Comparison of ENCODE assay signal across 22 cellular contexts in genomic region chr2:54000524-54000923, GRCh38. TPM values are rescaled to one million over a fixed set of nuclear protein-coding genes. Genes with fewer than 3 reads are reported as not detected.
DNase-seq lines count a peak whose midpoint lies in the region; ATAC-seq, FAIRE-seq and TF ChIP-seq lines count a peak whose summit lies in the region.
"Had no signal": no experiment of that assay in that cellular context is flagged by ENCODE, and none has a peak within 500 bp of the region (broad histone marks: within the 10 kb centered on the region; RNA-seq: fewer than 3 reads in every experiment).

No MANE protein-coding gene starts in this region.

- TF ChIP-seq EP300 in K562 (IDR thresholded peaks at IDR 0.05; ENCODE audit: low read length): no peak

- H3K9me1 ChIP-seq in K562 (ENCODE audit: control insufficient read depth, insufficient read depth, low read length): no peaks in the 10 kb centered on the region

- CTCF ChIA-PET in K562 (lab: Yijun Ruan, JAX; ENCODE audit: low intra/inter-chr PET ratio): no interaction called here

- TF ChIP-seq POLR2A in K562 (conservative IDR thresholded peaks at IDR 0.05) (no peak), heart left ventricle (IDR thresholded peaks at IDR 0.05) (no peak)

- H3K4me1 ChIP-seq in K562 (replicated peaks in 1 of 2; ENCODE audit: control insufficient read depth in 2 of 2, insufficient read depth in 2 of 2, low read length in 2 of 2): peaks cover 0 to 10% of the 10 kb centered on the region in 2 experiments; a peak in 3 of 5 replicates
- peaks cover 0 to 20% (median 5%) of the 10 kb centered on the region in 12 donors for H3K4me1 ChIP-seq in heart left ventricle
- peaks cover 11% of the 10 kb centered on the region for H3K4me1 ChIP-seq in Karpas-422 (ENCODE audit: low read length)
- H3K4me1 ChIP-seq: neural progenitor cell, transverse colon had no signal

- TF ChIP-seq RAD21 in K562 (CRISPR knock-in tag; conservative IDR thresholded peaks at IDR 0.05 in 1 of 2, IDR thresholded peaks at IDR 0.05 in 1 of 2): no peak

- peak; percentile 64 for ATAC-seq in Right ventricle myocardium inferior
- ATAC-seq in K562: peak; percentile 27; the same call in 1 of the 3 replicates
- peak; percentile 79 to 92 (median 90) for ATAC-seq in heart left ventricle
- no peak for ATAC-seq in GM19023 (IDR thresholded peaks at IDR 0.05; ENCODE audit: unreplicated experiment)
- ATAC-seq: effector memory CD8-positive, alpha-beta T cell had no signal

- H3K27me3 ChIP-seq in K562 (ENCODE audit: control insufficient read depth in 2 of 2, insufficient read depth in 2 of 2, low read length in 2 of 2) (no peaks in the 10 kb centered on the region), heart left ventricle (no peaks in the 10 kb centered on the region), Karpas-422 (ENCODE audit: low read length) (no peaks in the 10 kb centered on the region)
- H3K27me3 ChIP-seq: esophagus muscularis mucosa, neural progenitor cell, transverse colon had no signal

- H3K27ac ChIP-seq in K562 (ENCODE audit: extremely low read depth, low read depth, low read length) (no peak overlapping the region), heart left ventricle (peak overlapping the region in 11 of 12 donors; percentile 29 to 81 (median 50)), Karpas-422 (ENCODE audit: low read length) (no peak overlapping the region)
- H3K27ac ChIP-seq: esophagus muscularis mucosa, neural progenitor cell, transverse colon had no signal

- no TSS peak for BruUV-seq in K562 (replicated peaks; lab: Mats Ljungman, UMichigan)

- H2AFZ ChIP-seq in K562 (ENCODE audit: low read depth, low read length) (peak overlapping the region; percentile 29), Karpas-422 (ENCODE audit: low read length) (no peak overlapping the region)
- H2AFZ ChIP-seq: neural progenitor cell had no signal

- DNase-seq in Right ventricle myocardium inferior (ENCODE audit: missing footprints) (no peak), cardiac septum (ENCODE audit: low spot score) (no peak), K562 (ENCODE audit: extremely low read depth in 1 of 4, low spot score in 3 of 4) (peak in 3 of 4 experiments; percentile 10 to 38 (median 16)), heart left ventricle (no peak), hepatic stellate cell (ENCODE audit: low spot score) (no peak), Karpas-422 (no peak), DMS53 (lab: John Stamatoyannopoulos, UW) (no peak)
- DNase-seq: activated CD4-positive, alpha-beta memory T cell treated with anti-CD3 and anti-CD28 coated beads, Interleukin-2, amount 10 ng/mL, durations not matched to agents 7 days and 5 days; activated naive CD8-positive, alpha-beta T cell treated with anti-CD3 and anti-CD28 coated beads, Interleukin-2, amount 10 ng/mL, durations not matched to agents 7 days and 5 days; CD8-positive, alpha-beta memory T cell; DMS153; effector memory CD8-positive, alpha-beta T cell; kidney glomerular epithelial cell; mammary epithelial cell; NCI-H1092; NCI-H187 treated with DMSO at 0.1 percent for 48 hours; NCI-H69; transverse colon had no signal

- no peaks in the 10 kb centered on the region for H3K9me3 ChIP-seq in K562 (replicated peaks; ENCODE audit: control insufficient read depth, insufficient read depth, low read depth, low read length)
- H3K9me3 ChIP-seq in heart left ventricle: no peaks in the 10 kb centered on the region
- no peaks in the 10 kb centered on the region for H3K9me3 ChIP-seq in Karpas-422 (ENCODE audit: low read length)
- H3K9me3 ChIP-seq: esophagus muscularis mucosa, transverse colon had no signal

- no peaks in the 10 kb centered on the region for H4K20me1 ChIP-seq in K562 (replicated peaks; ENCODE audit: control insufficient read depth, insufficient read depth, low read length)
- H4K20me1 ChIP-seq in Karpas-422 (ENCODE audit: insufficient read depth, low read depth, low read length): no peaks in the 10 kb centered on the region

- FAIRE-seq in K562 (lab: Jason Lieb, UNC): peak; percentile 54
- FAIRE-seq: colon had no signal

- H3K9ac ChIP-seq in K562 (ENCODE audit: insufficient read depth in 1 of 2, low read depth in 2 of 2, low read length in 2 of 2): no peak overlapping the region
- H3K9ac ChIP-seq in Karpas-422 (ENCODE audit: low read length): no peak overlapping the region
- H3K9ac ChIP-seq: neural progenitor cell had no signal

- POLR2A ChIA-PET in K562 (lab: Yijun Ruan, JAX): interaction anchor here (0.7 kb wide), 1 partner anchor 12 kb away, joined by 3 read pairs; no protein-coding TSS in a partner anchor

- H3K9me2 ChIP-seq in Karpas-422 (replicated peaks; ENCODE audit: insufficient read depth, low read length): no peaks in the 10 kb centered on the region

- no peaks in the 10 kb centered on the region for H3K36me3 ChIP-seq in K562 (ENCODE audit: control insufficient read depth, insufficient read depth, low read length)
- no peaks in the 10 kb centered on the region for H3K36me3 ChIP-seq in heart left ventricle
- no peaks in the 10 kb centered on the region for H3K36me3 ChIP-seq in Karpas-422 (ENCODE audit: insufficient read depth, low read length)
- H3K36me3 ChIP-seq: esophagus muscularis mucosa, neural progenitor cell, transverse colon had no signal

- in situ Hi-C loops in K562 (cut with MboI): no loop called here

- H3K79me2 ChIP-seq in K562 (ENCODE audit: control insufficient read depth, insufficient read depth, low read length) (no peaks in the 10 kb centered on the region), Karpas-422 (ENCODE audit: low read length) (no peaks in the 10 kb centered on the region)

- H3K4me3 ChIP-seq in K562 (no peak overlapping the region), heart left ventricle (no peak overlapping the region), Karpas-422 (ENCODE audit: low read length) (no peak overlapping the region)
- H3K4me3 ChIP-seq: esophagus muscularis mucosa, neural progenitor cell, transverse colon had no signal

- H3K4me2 ChIP-seq in K562 (ENCODE audit: insufficient read depth, low read length) (peak overlapping the region; percentile 21; the same call in 1 of the 2 replicates), Karpas-422 (ENCODE audit: low read depth, low read length, poor library complexity, severe bottlenecking) (no peak overlapping the region)
- H3K4me2 ChIP-seq: neural progenitor cell had no signal

- intact Hi-C loops in Right ventricle myocardium inferior (cut with DNase I): no loop called here
- intact Hi-C loops in cardiac septum (cut with DNase I): no loop called here
- intact Hi-C loops in K562 (cut with micrococcal nuclease): no loop called here
- intact Hi-C loops in heart left ventricle (cut with DNase I): no loop called here

- TF ChIP-seq CTCF in K562 (IDR thresholded peaks at IDR 0.05 in 2 of 3, conservative IDR thresholded peaks at IDR 0.05 in 1 of 3; ENCODE audit: insufficient read depth in 2 of 3, low read depth in 1 of 3, low read length in 3 of 3) (no peak), heart left ventricle (IDR thresholded peaks at IDR 0.05) (no peak)

- 23% methylated on average over 3 of the region's 3 CpGs for WGBS in K562 (ENCODE audit: insufficient coverage, low coverage, missing lambda C conversion rate)
- 56 to 63% (median 60%) methylated on average over 3 of the region's 3 CpGs for whole genome bisulfite sequencing in heart left ventricle, 4 donors

TF ChIP-seq in K562, 482 proteins besides CTCF, POLR2A, EP300 and RAD21 (continues in another document):
- TF ChIP-seq SMARCC2 (IDR thresholded peaks at IDR 0.05; ENCODE audit: low read depth): 0 out of 2 replicates have a peak, but pooled peaks have one; percentile 33
- peak; percentile 58; the same call in 1 of the 2 replicates for TF ChIP-seq TEAD4 (IDR thresholded peaks at IDR 0.05; ENCODE audit: low read length)
- TF ChIP-seq TEAD4 (CRISPR knock-in tag; IDR thresholded peaks at IDR 0.05; ENCODE audit: borderline replicate concordance): no peak
- TF ChIP-seq PURB (CRISPR knock-in tag; IDR thresholded peaks at IDR 0.05; ENCODE audit: low read depth): no peak
- TF ChIP-seq SMARCA4 (IDR thresholded peaks at IDR 0.05): peak; percentile 16; the same call in 1 of the 2 replicates
- peak; percentile 72 for TF ChIP-seq CREM (IDR thresholded peaks at IDR 0.05; ENCODE audit: low read depth)
- TF ChIP-seq TAL1 (IDR thresholded peaks at IDR 0.05): peak; percentile 29; the same call in 1 of the 2 replicates
- TF ChIP-seq PHF8 (IDR thresholded peaks at IDR 0.05; ENCODE audit: borderline replicate concordance, low read length): no peak
- peak; percentile 37; the same call in 1 of the 2 replicates for TF ChIP-seq TCF3 (CRISPR knock-in tag; IDR thresholded peaks at IDR 0.05)
- peak; percentile 57 for TF ChIP-seq ATF7 (IDR thresholded peaks at IDR 0.05)

RNA-seq across cellular contexts. Expression of gene PSME4, which starts 29.7 kb away (rescaled TPM):
- total RNA-seq in Right ventricle myocardium inferior (49.9 TPM), cardiac septum (61.3 TPM), K562 (2014; rRNA removed) (33.5 and 37.7 TPM in 2 replicates), K562 (2014; rRNA removed; fragmentation: Illumina TruSeq; extraction: Trizol) (57.3 and 62.1 TPM in 2 replicates), K562 (2015; rRNA removed; fragmentation: Illumina TruSeq; extraction: Trizol) (40.5 and 41.2 TPM in 2 replicates), K562 (2021) (67.4 and 74.0 TPM in 2 replicates), heart left ventricle (100 to 1,000 TPM in 2 of 9 donors, 10 to 100 TPM in 7; 52.4 to 110 (median 62.7) TPM)
- 113 and 384 TPM in 2 replicates for total RNA-seq in K562 (2011; cell fraction: chromatin; rRNA removed; ENCODE audit: low replicate concordance)
- total RNA-seq in K562 (2011; cell fraction: nucleolus; rRNA removed): 47.2 and 70.7 TPM in 2 replicates
- 126 and 172 TPM in 2 replicates for total RNA-seq in K562 (2011; cell fraction: nucleoplasm; rRNA removed)
- polyA plus RNA-seq in K562 (2011; rRNA removed) (62.6 and 77.8 TPM in 2 replicates), K562 (2014; fragmentation: Illumina TruSeq; extraction: Trizol) (65.2 and 71.7 TPM in 2 replicates), K562 (2014; fragmentation: Nextera tagmentation; extraction: Ambion mirVana) (10 to 100 TPM; 24.3 to 33.3 TPM), K562 (2014; rRNA removed) (38.6 and 38.9 TPM in 2 replicates), heart left ventricle (10 to 100 TPM; 30.8 to 58.0 TPM)
- 31.1 and 50.2 TPM in 2 replicates for polyA plus RNA-seq in K562 (2011; cell fraction: cytosol; rRNA removed)
- polyA plus RNA-seq in K562 (2011; cell fraction: nucleus; rRNA removed): 47.7 and 75.2 TPM in 2 replicates
- polyA plus RNA-seq in K562 (2012): 36.4 and 43.1 TPM in 2 replicates
- polyA minus RNA-seq in K562 (2011; rRNA and poly(A)+ RNA removed): 151 and 174 TPM in 2 replicates
- polyA minus RNA-seq in K562 (2011; cell fraction: cytosol; rRNA and poly(A)+ RNA removed): 46.1 and 66.5 TPM in 2 replicates
- polyA minus RNA-seq in K562 (2011; cell fraction: nucleus; rRNA and poly(A)+ RNA removed): 48.1 and 83.7 TPM in 2 replicates
- total RNA-seq in Karpas-422 (2014; rRNA removed; shearing (Covaris generic); ENCODE audit: low replicate concordance): 40.2 and 67.5 TPM in 2 replicates

Comparison
In these comparisons a context has a peak if more than half of its experiments do, and no peak if none do; other contexts are left out.
1. DNase-seq: peak in K562 (3 of 4); none in Right ventricle myocardium inferior (single experiment), cardiac septum (single experiment), heart left ventricle (0 of 5), hepatic stellate cell (single experiment), Karpas-422 (single experiment) and DMS53 (single experiment).
2. H3K27ac ChIP-seq: peak in heart left ventricle (11 of 12); none in K562 (single experiment) and Karpas-422 (single experiment).